In the genomic region with DNA sequence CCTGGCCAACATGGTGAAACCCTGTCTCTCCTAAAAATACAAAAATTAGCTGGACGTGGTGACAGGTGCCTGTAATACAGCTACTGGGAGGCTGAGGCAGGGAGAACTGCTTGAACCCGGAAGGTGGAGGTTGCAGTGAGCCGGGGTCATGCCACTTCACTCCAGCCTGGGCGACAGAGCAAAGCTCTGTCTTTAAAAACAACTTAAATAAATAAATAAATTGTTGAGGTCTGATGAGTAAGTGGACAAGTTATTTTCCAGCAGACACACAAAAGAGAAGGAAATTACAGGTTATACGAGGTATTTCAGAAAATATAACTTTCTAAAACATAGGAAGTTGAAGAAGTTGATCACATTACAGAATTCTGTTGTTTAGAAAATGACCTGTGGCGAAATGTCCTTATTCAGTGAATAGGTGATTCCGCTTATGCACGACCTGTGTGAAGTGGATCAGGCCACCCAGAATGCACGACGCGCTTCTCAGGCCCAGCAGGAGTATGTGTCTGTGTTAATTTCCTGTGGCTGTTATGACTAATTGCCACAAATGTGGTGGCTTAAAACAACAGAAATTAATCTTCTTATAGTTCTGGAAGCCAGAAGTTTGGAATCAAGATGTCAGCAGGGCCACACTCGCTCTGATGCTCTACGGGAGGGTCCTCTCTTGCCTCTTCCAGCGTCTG, we compare ENCODE assay signal across 17 cellular contexts. TPM values are rescaled to one million over a fixed set of nuclear protein-coding genes. Genes with fewer than 3 reads are reported as not detected.
DNase-seq lines count a peak whose midpoint lies in the region; ATAC-seq and TF ChIP-seq lines count a peak whose summit lies in the region.
"Had no signal": no experiment of that assay in that cellular context is flagged by ENCODE, and none has a peak within 500 bp of the region (broad histone marks: within the 10 kb centered on the region; RNA-seq: fewer than 3 reads in every experiment).

No MANE protein-coding gene starts in this region.

- H3K4me1 ChIP-seq in breast epithelium (no peaks in the 10 kb centered on the region), suprapubic skin (no peaks in the 10 kb centered on the region)
- H3K4me1 ChIP-seq: psoas muscle had no signal

- no peaks in the 10 kb centered on the region for H3K27me3 Mint-ChIP-seq in MCF 10A (ENCODE audit: insufficient read depth, unreplicated experiment)
- H3K27me3 Mint-ChIP-seq: dendritic cell treated with granulocyte-macrophage colony-stimulating factor and Interleukin-4, amounts not matched to agents 40 ng/mL and 50 ng/mL, for 4 days had no signal

- CTCF ChIA-PET in MCF 10A (lab: Yijun Ruan, JAX): interaction anchor here (0.6 kb wide), 1 partner anchor 17 kb away, joined by 5 read pairs; no protein-coding TSS in a partner anchor

- H3K36me3 ChIP-seq in breast epithelium (no peaks in the 10 kb centered on the region), suprapubic skin (peaks cover 49% of the 10 kb centered on the region)

- intact Hi-C loops in MCF 10A (cut with micrococcal nuclease) (no loop called here), breast epithelium (cut with DNase I; ENCODE audit: low total_unique reads) (no loop called here), dorsolateral prefrontal cortex (cut with DNase I) (loop anchor here in 1 of 2 donors (5.0 kb wide), 2 partner anchors 38 to 42 kb away; a partner anchor contains a TSS)

- peaks cover 14% of the 10 kb centered on the region for H3K4me1 Mint-ChIP-seq in MCF 10A (ENCODE audit: insufficient read depth, unreplicated experiment)

- H3K4me3 ChIP-seq in breast epithelium (no peak overlapping the region), dorsolateral prefrontal cortex (no peak overlapping the region), suprapubic skin (no peak overlapping the region)
- H3K4me3 ChIP-seq: adrenal gland, left lung, psoas muscle had no signal

- no peaks in the 10 kb centered on the region for H3K9me3 Mint-ChIP-seq in MCF 10A (ENCODE audit: unreplicated experiment)
- H3K9me3 Mint-ChIP-seq: dendritic cell treated with granulocyte-macrophage colony-stimulating factor and Interleukin-4, amounts not matched to agents 40 ng/mL and 50 ng/mL, for 4 days had no signal

- no peak overlapping the region for H3K27ac Mint-ChIP-seq in MCF 10A (ENCODE audit: low read depth, unreplicated experiment)

- H3K9me3 ChIP-seq in breast epithelium (no peaks in the 10 kb centered on the region), suprapubic skin (no peaks in the 10 kb centered on the region)
- H3K9me3 ChIP-seq: adrenal gland, left lung, psoas muscle had no signal

- no TSS peak for BruUV-seq in MCF 10A (replicated peaks; lab: Mats Ljungman, UMichigan)

- ATAC-seq in GM19455 (IDR thresholded peaks at IDR 0.05; ENCODE audit: unreplicated experiment): no peak
- ATAC-seq: left lung, psoas muscle had no signal

- DNase-seq in MCF 10A (ENCODE audit: unreplicated experiment) (peak; percentile 43), breast epithelium (ENCODE audit: low spot score in 2 of 2) (no peak), RPMI7951 (ENCODE audit: low read depth) (peak; percentile 7), dorsolateral prefrontal cortex (no peak), suprapubic skin (ENCODE audit: low spot score in 2 of 2) (no peak), NCI-H524 treated with DMSO at 0.1 percent for 48 hours (lab: John Stamatoyannopoulos, UW) (no peak), GDM1 (lab: John Stamatoyannopoulos, UW) (no peak)
- DNase-seq: activated CD4-positive, alpha-beta T cell treated with anti-CD3 and anti-CD28 coated beads, Interleukin-2, amount 50 U/mL, for 4 hours; adrenal gland; COR-L47; left lung; NCI-H2081 treated with DMSO at 0.1 percent for 48 hours; psoas muscle; SIG-M5; T1000 had no signal

- TF ChIP-seq CTCF in MCF 10A (IDR thresholded peaks at IDR 0.05; ENCODE audit: unreplicated experiment) (no peak), breast epithelium (IDR thresholded peaks at IDR 0.05) (no peak), dorsolateral prefrontal cortex (IDR thresholded peaks at IDR 0.05 in 54 of 56, conservative IDR thresholded peaks at IDR 0.05 in 2 of 56; ENCODE audit: low read depth in 1 of 56, partially characterized antibody in 56 of 56) (no peak), suprapubic skin (IDR thresholded peaks at IDR 0.05) (no peak)

- POLR2A ChIA-PET in MCF 10A (lab: Yijun Ruan, JAX): interaction anchor here (1.2 kb wide), 1 partner anchor 8 kb away, joined by 3 read pairs; no protein-coding TSS in a partner anchor

- H3K36me3 Mint-ChIP-seq in MCF 10A (ENCODE audit: insufficient read depth, unreplicated experiment): no peaks in the 10 kb centered on the region

- H3K27me3 ChIP-seq in breast epithelium: no peaks in the 10 kb centered on the region
- H3K27me3 ChIP-seq in dorsolateral prefrontal cortex: no peaks in the 10 kb centered on the region
- no peaks in the 10 kb centered on the region for H3K27me3 ChIP-seq in suprapubic skin
- H3K27me3 ChIP-seq: adrenal gland, left lung had no signal

- H3K4me3 Mint-ChIP-seq in MCF 10A (ENCODE audit: unreplicated experiment): no peak overlapping the region
- H3K4me3 Mint-ChIP-seq: dendritic cell treated with granulocyte-macrophage colony-stimulating factor and Interleukin-4, amounts not matched to agents 40 ng/mL and 50 ng/mL, for 4 days had no signal

- H3K27ac ChIP-seq in breast epithelium (no peak overlapping the region), dorsolateral prefrontal cortex (peak overlapping the region in 41 of 59 donors; percentile 4 to 96 (median 66)), suprapubic skin (no peak overlapping the region)
- H3K27ac ChIP-seq: adrenal gland, left lung, psoas muscle had no signal

- 79% methylated on average over 14 of the region's 14 CpGs for WGBS in suprapubic skin

- TF ChIP-seq POLR2A in breast epithelium (IDR thresholded peaks at IDR 0.05) (no peak), suprapubic skin (IDR thresholded peaks at IDR 0.05) (no peak)

- TF ChIP-seq EP300 in suprapubic skin (IDR thresholded peaks at IDR 0.05): no peak

RNA-seq across cellular contexts. Expression of a gene that starts 38.0 kb away (rescaled TPM):
- total RNA-seq in MCF 10A (2022): 0.68 and 1.3 TPM in 2 replicates
- total RNA-seq in breast epithelium: 1 to 10 TPM; 3.8 to 8.5 (median 3.9) TPM
- 4.8 and 5.0 TPM in 2 replicates for total RNA-seq in RPMI7951 (2014; rRNA removed; shearing (Covaris generic))
- 100 to 1,000 TPM in 20 of 120 experiments, 10 to 100 TPM in 100; 21.6 to 148 (median 62.3) TPM for total RNA-seq in dorsolateral prefrontal cortex
- 10 to 100 TPM; 14.0 to 65.7 (median 19.2) TPM for total RNA-seq in suprapubic skin

RNA-seq across cellular contexts. Expression of a gene that starts 39.2 kb away (rescaled TPM):
- total RNA-seq in MCF 10A (2022) (8.1 and 10.7 TPM in 2 replicates), breast epithelium (100 to 1,000 TPM in 1 of 3 donors, 10 to 100 TPM in 2; 62.9 to 114 (median 86.9) TPM), dorsolateral prefrontal cortex (10 to 100 TPM in 98 of 120 experiments, 1 to 10 TPM in 22; 7.6 to 21.4 (median 12.6) TPM), suprapubic skin (10 to 100 TPM in 3 of 4 donors, 1 to 10 TPM in 1; 7.9 to 22.4 (median 15.4) TPM)
- total RNA-seq in RPMI7951 (2014; rRNA removed; shearing (Covaris generic)): 8.9 and 10.1 TPM in 2 replicates

Comparison
In these comparisons a context has a peak if more than half of its experiments do, and no peak if none do; other contexts are left out.
1. DNase-seq: peak in MCF 10A (single experiment) and RPMI7951 (single experiment); none in breast epithelium (0 of 2), dorsolateral prefrontal cortex (0 of 10), suprapubic skin (0 of 2), NCI-H524 treated with DMSO at 0.1 percent for 48 hours (single experiment) and GDM1 (single experiment).
2. H3K27ac ChIP-seq: peak in dorsolateral prefrontal cortex (41 of 59); none in breast epithelium (0 of 2) and suprapubic skin (single experiment).